36 cellular contexts compared by ENCODE assay signal in the genomic region with DNA sequence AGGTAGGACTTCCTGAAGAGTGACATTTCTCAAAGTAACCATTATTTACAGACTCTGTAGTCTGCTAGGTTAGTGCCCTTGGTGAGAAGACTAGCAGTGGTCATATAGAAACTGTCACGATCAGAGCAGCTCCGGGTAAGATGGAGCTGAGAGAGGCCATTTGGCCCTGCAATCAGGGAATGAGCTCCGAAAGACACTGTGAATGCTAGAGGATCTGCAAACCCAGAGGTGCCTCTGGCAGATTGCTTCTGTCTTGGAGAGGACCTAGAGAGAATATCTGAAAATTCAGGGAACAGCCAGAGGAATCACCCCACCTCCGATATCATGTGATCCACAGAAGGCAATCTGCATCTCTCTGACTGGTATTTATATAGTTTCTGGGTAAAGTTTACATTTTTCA.
"Had no signal": no experiment of that assay in that cellular context is flagged by ENCODE, and none has a peak within 500 bp of the region (broad histone marks: within the 10 kb centered on the region; RNA-seq: fewer than 3 reads in every experiment).

No MANE protein-coding gene starts in this region.

- H3K36me3 Mint-ChIP-seq: activated naive CD4-positive, alpha-beta T cell treated with anti-CD3 and anti-CD28 coated beads, Interleukin-2, amount 10 ng/mL, durations not matched to agents 7 days and 5 days; activated naive CD4-positive, alpha-beta T cell treated with anti-CD3 and anti-CD28 coated beads, Interleukin-2, amount 50 U/mL, for 24 hours; activated naive CD4-positive, alpha-beta T cell treated with anti-CD3 and anti-CD28 coated beads, Interleukin-2, amount 50 U/mL, for 72 hours; activated naive CD8-positive, alpha-beta T cell; activated naive CD8-positive, alpha-beta T cell treated with anti-CD3 and anti-CD28 coated beads for 36 hours; activated naive CD8-positive, alpha-beta T cell treated with anti-CD3 and anti-CD28 coated beads, Interleukin-2, amount 10 ng/mL, durations not matched to agents 7 days and 5 days; brain had no signal

- H3K27ac Mint-ChIP-seq: activated naive CD4-positive, alpha-beta T cell treated with anti-CD3 and anti-CD28 coated beads for 36 hours; activated naive CD4-positive, alpha-beta T cell treated with anti-CD3 and anti-CD28 coated beads, Interleukin-2, amount 10 ng/mL, durations not matched to agents 7 days and 5 days; activated naive CD4-positive, alpha-beta T cell treated with anti-CD3 and anti-CD28 coated beads, Interleukin-2, amount 50 U/mL, for 24 hours; activated naive CD4-positive, alpha-beta T cell treated with anti-CD3 and anti-CD28 coated beads, Interleukin-2, amount 50 U/mL, for 72 hours; activated naive CD8-positive, alpha-beta T cell; activated naive CD8-positive, alpha-beta T cell treated with anti-CD3 and anti-CD28 coated beads for 36 hours; activated naive CD8-positive, alpha-beta T cell treated with anti-CD3 and anti-CD28 coated beads, Interleukin-2, amount 10 ng/mL, durations not matched to agents 7 days and 5 days; activated naive CD8-positive, alpha-beta T cell treated with anti-CD3 and anti-CD28 coated beads, Interleukin-2, amount 50 U/mL, for 24 hours; activated T-cell treated with anti-CD3 and anti-CD28 coated beads, Interleukin-2, amount 50 U/mL, for 72 hours; activated T-helper 1 cell treated with anti-CD3 and anti-CD28 coated beads, Interleukin-12 subunit alpha, Interleukin-12 subunit beta, Interleukin-2, Interleukin-4 antibody, amounts not matched to agents 30 ng/mL and 10 ng/mL and 1 ng/mL, durations not matched to agents 14 hours and 24 hours and 36 hours; activated T-helper 17 cell treated with anti-CD3 and anti-CD28 coated beads, Interleukin-2, amount 50 U/mL, for 72 hours; activated T-helper 2 cell treated with anti-CD3 and anti-CD28 coated beads, Interferon-gamma antibody, Interleukin-2, Interleukin-4, amounts not matched to agents 10 μg/mL and 5 μg/mL and 100 μg/mL, durations not matched to agents 14 hours and 24 hours and 36 hours; brain had no signal

- H3K4me3 ChIP-seq: adrenal gland, ascending aorta, body of pancreas, breast epithelium, cardiac muscle cell had no signal

- H3K4me1 Mint-ChIP-seq: activated naive CD4-positive, alpha-beta T cell treated with anti-CD3 and anti-CD28 coated beads, Interleukin-2, amount 10 ng/mL, durations not matched to agents 7 days and 5 days; activated naive CD4-positive, alpha-beta T cell treated with anti-CD3 and anti-CD28 coated beads, Interleukin-2, amount 50 U/mL, for 24 hours; activated naive CD8-positive, alpha-beta T cell treated with anti-CD3 and anti-CD28 coated beads for 36 hours; activated naive CD8-positive, alpha-beta T cell treated with anti-CD3 and anti-CD28 coated beads, Interleukin-2, amount 10 ng/mL, durations not matched to agents 7 days and 5 days; activated naive CD8-positive, alpha-beta T cell treated with anti-CD3 and anti-CD28 coated beads, Interleukin-2, amount 50 U/mL, for 24 hours; activated T-helper 17 cell treated with anti-CD3 and anti-CD28 coated beads, Interleukin-2, amount 50 U/mL, for 72 hours; central memory CD8-positive, alpha-beta T cell had no signal

- H3K27ac ChIP-seq: adrenal gland, ascending aorta, body of pancreas, brain microvascular endothelial cell, breast epithelium, cardiac muscle cell had no signal

- H3K27me3 ChIP-seq: adrenal gland, ascending aorta, body of pancreas, brain microvascular endothelial cell, breast epithelium, cardiac muscle cell had no signal

- H3K9me3 Mint-ChIP-seq: activated naive CD4-positive, alpha-beta T cell treated with anti-CD3 and anti-CD28 coated beads for 36 hours; activated naive CD4-positive, alpha-beta T cell treated with anti-CD3 and anti-CD28 coated beads, Interleukin-2, amount 10 ng/mL, durations not matched to agents 7 days and 5 days; activated naive CD4-positive, alpha-beta T cell treated with anti-CD3 and anti-CD28 coated beads, Interleukin-2, amount 50 U/mL, for 24 hours; activated naive CD4-positive, alpha-beta T cell treated with anti-CD3 and anti-CD28 coated beads, Interleukin-2, amount 50 U/mL, for 72 hours; activated naive CD8-positive, alpha-beta T cell treated with anti-CD3 and anti-CD28 coated beads for 36 hours; activated naive CD8-positive, alpha-beta T cell treated with anti-CD3 and anti-CD28 coated beads, Interleukin-2, amount 10 ng/mL, durations not matched to agents 7 days and 5 days; activated naive CD8-positive, alpha-beta T cell treated with anti-CD3 and anti-CD28 coated beads, Interleukin-2, amount 50 U/mL, for 24 hours; activated T-cell treated with anti-CD3 and anti-CD28 coated beads, Interleukin-2, amount 50 U/mL, for 4 hours; activated T-cell treated with anti-CD3 and anti-CD28 coated beads, Interleukin-2, amount 50 U/mL, for 72 hours; activated T-helper 17 cell treated with anti-CD3 and anti-CD28 coated beads, Interleukin-2, amount 50 U/mL, for 72 hours; activated T-helper 2 cell treated with anti-CD3 and anti-CD28 coated beads, Interferon-gamma antibody, Interleukin-2, Interleukin-4, amounts not matched to agents 10 μg/mL and 5 μg/mL and 100 μg/mL, durations not matched to agents 14 hours and 24 hours and 36 hours; central memory CD8-positive, alpha-beta T cell had no signal

- H3K4me3 Mint-ChIP-seq: activated naive CD4-positive, alpha-beta T cell treated with anti-CD3 and anti-CD28 coated beads for 36 hours; activated naive CD4-positive, alpha-beta T cell treated with anti-CD3 and anti-CD28 coated beads, Interleukin-2, amount 10 ng/mL, durations not matched to agents 7 days and 5 days; activated naive CD4-positive, alpha-beta T cell treated with anti-CD3 and anti-CD28 coated beads, Interleukin-2, amount 50 U/mL, for 24 hours; activated naive CD8-positive, alpha-beta T cell; activated naive CD8-positive, alpha-beta T cell treated with anti-CD3 and anti-CD28 coated beads for 36 hours; activated naive CD8-positive, alpha-beta T cell treated with anti-CD3 and anti-CD28 coated beads, Interleukin-2, amount 10 ng/mL, durations not matched to agents 7 days and 5 days; activated naive CD8-positive, alpha-beta T cell treated with anti-CD3 and anti-CD28 coated beads, Interleukin-2, amount 50 U/mL, for 24 hours; activated T-cell treated with anti-CD3 and anti-CD28 coated beads, Interleukin-2, amount 50 U/mL, for 4 hours; activated T-cell treated with anti-CD3 and anti-CD28 coated beads, Interleukin-2, amount 50 U/mL, for 72 hours; activated T-helper 1 cell treated with anti-CD3 and anti-CD28 coated beads, Interleukin-12 subunit alpha, Interleukin-12 subunit beta, Interleukin-2, Interleukin-4 antibody, amounts not matched to agents 30 ng/mL and 10 ng/mL and 1 ng/mL, durations not matched to agents 14 hours and 24 hours and 36 hours; activated T-helper 17 cell treated with anti-CD3 and anti-CD28 coated beads, Interleukin-2, amount 50 U/mL, for 72 hours; brain; central memory CD8-positive, alpha-beta T cell had no signal

- DNase-seq: activated effector memory CD4-positive, alpha-beta T cell treated with anti-CD3 and anti-CD28 coated beads, Interleukin-2, amount 50 U/mL, for 16 hours; activated effector memory CD4-positive, alpha-beta T cell treated with Interleukin-2 at 50 U/mL for 16 hours; activated gamma-delta T cell; activated gamma-delta T cell treated with Interleukin-2 at 50 U/mL for 16 hours; activated naive CD4-positive, alpha-beta T cell; activated naive CD4-positive, alpha-beta T cell treated with anti-CD3 and anti-CD28 coated beads for 36 hours; activated naive CD4-positive, alpha-beta T cell treated with anti-CD3 and anti-CD28 coated beads, Interleukin-2, amount 10 ng/mL, durations not matched to agents 7 days and 5 days; activated naive CD4-positive, alpha-beta T cell treated with anti-CD3 and anti-CD28 coated beads, Interleukin-2, amount 50 U/mL, for 16 hours; activated naive CD4-positive, alpha-beta T cell treated with Interleukin-2 at 50 U/mL for 16 hours; activated naive CD8-positive, alpha-beta T cell treated with anti-CD3 and anti-CD28 coated beads for 36 hours; activated naive CD8-positive, alpha-beta T cell treated with anti-CD3 and anti-CD28 coated beads, Interleukin-2, amount 10 ng/mL, durations not matched to agents 7 days and 5 days; activated naive CD8-positive, alpha-beta T cell treated with anti-CD3 and anti-CD28 coated beads, Interleukin-2, amount 50 U/mL, for 24 hours; activated T-cell treated with anti-CD3 and anti-CD28 coated beads, Interleukin-2, amount 50 U/mL, for 4 hours; activated T-cell treated with anti-CD3 and anti-CD28 coated beads, Interleukin-2, amount 50 U/mL, for 48 hours; activated T-cell treated with anti-CD3 and anti-CD28 coated beads, Interleukin-2, amount 50 U/mL, for 72 hours; adrenal gland; amniotic stem cell; amygdala; anterior cingulate cortex; aorta; body of pancreas; brain microvascular endothelial cell; caudate nucleus; central memory CD4-positive, alpha-beta T cell; cerebellar nuclear complex had no signal

- H3K9me3 ChIP-seq: adrenal gland, ascending aorta, body of pancreas, breast epithelium had no signal

- H3K36me3 ChIP-seq: adrenal gland, ascending aorta, brain microvascular endothelial cell, breast epithelium, cardiac muscle cell had no signal

- H3K4me1 ChIP-seq: adrenal gland, ascending aorta, body of pancreas, breast epithelium had no signal

- ATAC-seq: activated naive CD4-positive, alpha-beta T cell treated with anti-CD3 and anti-CD28 coated beads, Interleukin-2, amount 50 U/mL, for 72 hours; activated naive CD8-positive, alpha-beta T cell treated with anti-CD3 and anti-CD28 coated beads, Interleukin-2, amount 50 U/mL, for 24 hours; activated T-cell treated with anti-CD3 and anti-CD28 coated beads, Interleukin-2, amount 50 U/mL, for 4 hours; activated T-cell treated with anti-CD3 and anti-CD28 coated beads, Interleukin-2, amount 50 U/mL, for 72 hours; activated T-helper 17 cell treated with anti-CD3 and anti-CD28 coated beads, Interleukin-2, amount 50 U/mL, for 72 hours; body of pancreas had no signal
